18 cellular contexts compared by ENCODE assay signal in genomic region chr5:78841767-78842166, GRCh38.
"Had no signal": no experiment of that assay in that cellular context is flagged by ENCODE, and none has a peak within 500 bp of the region (broad histone marks: within the 10 kb centered on the region; RNA-seq: fewer than 3 reads in every experiment).

No MANE protein-coding gene starts in this region.

- ATAC-seq: activated CD8-positive, alpha-beta T cell treated with anti-CD3 and anti-CD28 coated beads, Interleukin-2, amount 10 ng/mL, durations not matched to agents 7 days and 5 days; body of pancreas; heart left ventricle; pancreas; stimulated activated naive CD8-positive, alpha-beta T cell treated with anti-CD3 and anti-CD28 coated beads, Interleukin-15, amount 100 ng/mL, for 72 hours; upper lobe of right lung had no signal

- H3K4me3 Mint-ChIP-seq: activated CD8-positive, alpha-beta T cell treated with anti-CD3 and anti-CD28 coated beads, Interleukin-2, amount 10 ng/mL, durations not matched to agents 7 days and 5 days; activated naive CD4-positive, alpha-beta T cell treated with anti-CD3 and anti-CD28 coated beads, Interleukin-2, amount 10 ng/mL, durations not matched to agents 7 days and 5 days; activated T-helper 1 cell treated with anti-CD3 and anti-CD28 coated beads, Interleukin-12 subunit alpha, Interleukin-12 subunit beta, Interleukin-2, Interleukin-4 antibody, amounts not matched to agents 30 ng/mL and 10 ng/mL and 1 ng/mL, durations not matched to agents 14 hours and 24 hours and 36 hours; dendritic cell treated with granulocyte-macrophage colony-stimulating factor and Interleukin-4, amounts not matched to agents 40 ng/mL and 50 ng/mL, for 4 days; stimulated activated naive CD8-positive, alpha-beta T cell treated with anti-CD3 and anti-CD28 coated beads, Interleukin-15, amount 100 ng/mL, for 72 hours had no signal

- H3K27me3 Mint-ChIP-seq: activated naive CD4-positive, alpha-beta T cell treated with anti-CD3 and anti-CD28 coated beads, Interleukin-2, amount 10 ng/mL, durations not matched to agents 7 days and 5 days; dendritic cell treated with granulocyte-macrophage colony-stimulating factor and Interleukin-4, amounts not matched to agents 40 ng/mL and 50 ng/mL, for 4 days; stimulated activated naive CD8-positive, alpha-beta T cell treated with anti-CD3 and anti-CD28 coated beads, Interleukin-15, amount 100 ng/mL, for 72 hours had no signal

- H3K27ac ChIP-seq: body of pancreas, heart left ventricle, pancreas, testis, upper lobe of right lung had no signal

- H3K4me1 Mint-ChIP-seq: activated naive CD4-positive, alpha-beta T cell treated with anti-CD3 and anti-CD28 coated beads, Interleukin-2, amount 10 ng/mL, durations not matched to agents 7 days and 5 days; stimulated activated naive CD8-positive, alpha-beta T cell treated with anti-CD3 and anti-CD28 coated beads, Interleukin-15, amount 100 ng/mL, for 72 hours had no signal

- H3K9me3 ChIP-seq: body of pancreas, pancreas, testis, upper lobe of right lung had no signal

- FAIRE-seq: pancreas had no signal

- H3K36me3 Mint-ChIP-seq: activated naive CD4-positive, alpha-beta T cell treated with anti-CD3 and anti-CD28 coated beads, Interleukin-2, amount 10 ng/mL, durations not matched to agents 7 days and 5 days had no signal

- H3K27me3 ChIP-seq: body of pancreas, heart left ventricle, pancreas, testis, upper lobe of right lung had no signal

- DNase-seq: activated CD4-positive, alpha-beta T cell treated with anti-CD3 and anti-CD28 coated beads for 48 hours; activated CD8-positive, alpha-beta T cell treated with anti-CD3 and anti-CD28 coated beads, Interleukin-2, amount 10 ng/mL, durations not matched to agents 7 days and 5 days; activated naive CD4-positive, alpha-beta T cell treated with anti-CD3 and anti-CD28 coated beads, Interleukin-2, amount 10 ng/mL, durations not matched to agents 7 days and 5 days; body of pancreas; foreskin fibroblast; heart left ventricle; islet precursor cell; midbrain; pancreas; retina; stimulated activated CD4-positive, alpha-beta T cell treated with anti-CD3 and anti-CD28 coated beads, Interleukin-15, amount 100 ng/mL, for 24 hours; stimulated activated CD4-positive, alpha-beta T cell treated with anti-CD3 and anti-CD28 coated beads, Interleukin-4, amount 100 ng/mL, for 24 hours; stimulated activated naive CD8-positive, alpha-beta T cell treated with anti-CD3 and anti-CD28 coated beads, Interleukin-15, amount 100 ng/mL, for 72 hours; T1000; testis; upper lobe of right lung had no signal

- H3K4me1 ChIP-seq: body of pancreas, pancreas, testis, upper lobe of right lung had no signal

- H3K27ac Mint-ChIP-seq: activated CD8-positive, alpha-beta T cell treated with anti-CD3 and anti-CD28 coated beads, Interleukin-2, amount 10 ng/mL, durations not matched to agents 7 days and 5 days; activated naive CD4-positive, alpha-beta T cell treated with anti-CD3 and anti-CD28 coated beads, Interleukin-2, amount 10 ng/mL, durations not matched to agents 7 days and 5 days; activated T-helper 1 cell treated with anti-CD3 and anti-CD28 coated beads, Interleukin-12 subunit alpha, Interleukin-12 subunit beta, Interleukin-2, Interleukin-4 antibody, amounts not matched to agents 30 ng/mL and 10 ng/mL and 1 ng/mL, durations not matched to agents 14 hours and 24 hours and 36 hours; dendritic cell treated with granulocyte-macrophage colony-stimulating factor and Interleukin-4, amounts not matched to agents 40 ng/mL and 50 ng/mL, for 4 days had no signal

- H3K9me3 Mint-ChIP-seq: activated naive CD4-positive, alpha-beta T cell treated with anti-CD3 and anti-CD28 coated beads, Interleukin-2, amount 10 ng/mL, durations not matched to agents 7 days and 5 days; activated T-helper 1 cell treated with anti-CD3 and anti-CD28 coated beads, Interleukin-12 subunit alpha, Interleukin-12 subunit beta, Interleukin-2, Interleukin-4 antibody, amounts not matched to agents 30 ng/mL and 10 ng/mL and 1 ng/mL, durations not matched to agents 14 hours and 24 hours and 36 hours; dendritic cell treated with granulocyte-macrophage colony-stimulating factor and Interleukin-4, amounts not matched to agents 40 ng/mL and 50 ng/mL, for 4 days had no signal

- H3K36me3 ChIP-seq: pancreas, upper lobe of right lung had no signal

- H3K4me3 ChIP-seq: body of pancreas, heart left ventricle, pancreas, testis, upper lobe of right lung had no signal
